In genomic region chr15:52678468-52679231, GRCh38 we compare ENCODE assay signal across 8 cellular contexts. TPM values are rescaled to one million over a fixed set of nuclear protein-coding genes. Genes with fewer than 3 reads are reported as not detected.
DNase-seq lines count a peak whose midpoint lies in the region; ATAC-seq, FAIRE-seq and TF ChIP-seq lines count a peak whose summit lies in the region.

No MANE protein-coding gene starts in this region.

- H2BK12ac ChIP-seq in H1 (ENCODE audit: low read depth, low read length): no peak overlapping the region

- H3K14ac ChIP-seq in H1 (ENCODE audit: insufficient read length): no peak overlapping the region

- H3K79me1 ChIP-seq in H1 (ENCODE audit: low read depth, low read length): no peaks in the 10 kb centered on the region

- H4K5ac ChIP-seq in H1 (ENCODE audit: insufficient read length, low read depth, low read length): peak overlapping the region; percentile 71

- H2BK15ac ChIP-seq in H1 (ENCODE audit: low read length): no peak overlapping the region

- no peak for TF ChIP-seq EP300 in H1 (IDR thresholded peaks at IDR 0.05; ENCODE audit: borderline replicate concordance in 1 of 2, low read depth in 2 of 2, low read length in 2 of 2)

- no peaks in the 10 kb centered on the region; the same call in 1 of the 2 replicates for H3K23me2 ChIP-seq in H1 (ENCODE audit: low read depth, low read length)

- no peak overlapping the region for H3K23ac ChIP-seq in H1 (ENCODE audit: insufficient read length)

- peak overlapping the region; percentile 7; the same call in 1 of the 2 replicates for H3K18ac ChIP-seq in H1 (ENCODE audit: extremely low read depth, low read length)

- CTCF ChIA-PET in H1 (lab: Charles Lee; ENCODE audit: partially characterized antibody): interaction anchor here (0.8 to 1.0 kb wide), 3 partner anchors 16 to 944 kb away, joined by 3 read pairs; no protein-coding TSS in a partner anchor

- no peaks in the 10 kb centered on the region for H3K27me3 ChIP-seq in H1 (replicated peaks in 1 of 4; ENCODE audit: control insufficient read depth in 3 of 4, extremely low read depth in 1 of 4, insufficient read depth in 3 of 4, low read length in 3 of 4)

- DNase-seq in NCI-H345 (lab: John Stamatoyannopoulos, UW) (peak; percentile 25), NCI-H345 treated with DMSO at 0.1 percent for 48 hours (lab: John Stamatoyannopoulos, UW; ENCODE audit: unreplicated experiment) (no peak), NCI-H526 (lab: John Stamatoyannopoulos, UW) (peak; percentile 72 to 91), H1 (ENCODE audit: low read depth in 1 of 2, low spot score in 2 of 2) (peak; percentile 7 to 83)
- DNase-seq in activated CD8-positive, alpha-beta memory T cell treated with anti-CD3 and anti-CD28 coated beads for 48 hours (ENCODE audit: low read depth in 2 of 3, low spot score in 2 of 3): peak; percentile 15 to 32 (median 26)
- peak; percentile 38 to 48 for DNase-seq in stimulated activated CD8-positive, alpha-beta memory T cell treated with anti-CD3 and anti-CD28 coated beads, Interleukin-2, amount 100 ng/mL, for 48 hours (ENCODE audit: low read depth in 2 of 2)

- H4K8ac ChIP-seq in H1 (ENCODE audit: extremely low read depth, insufficient read depth, low read length): peak overlapping the region; percentile 81

- H2BK5ac ChIP-seq in H1 (ENCODE audit: low read depth, low read length): peak overlapping the region; percentile 54; the same call in 1 of the 2 replicates

- H4K20me1 ChIP-seq in H1 (replicated peaks in 1 of 2; ENCODE audit: control insufficient read depth in 1 of 2, insufficient read depth in 2 of 2, low read length in 2 of 2): no peaks in the 10 kb centered on the region

- H2AFZ ChIP-seq in H1 (ENCODE audit: low read length): peak overlapping the region; percentile 93

- peak overlapping the region; percentile 62 to 74 for H3K4me2 ChIP-seq in H1 (ENCODE audit: insufficient read depth in 1 of 2, low read depth in 2 of 2, low read length in 2 of 2)

- no peaks in the 10 kb centered on the region for H3K79me2 ChIP-seq in H1 (ENCODE audit: control insufficient read depth in 1 of 2, insufficient read depth in 2 of 2, low read length in 2 of 2)

- H4K91ac ChIP-seq in H1 (replicated peaks; ENCODE audit: insufficient read length, low read length): no peak overlapping the region

- H2BK120ac ChIP-seq in H1 (replicated peaks; ENCODE audit: low read depth, low read length): no peak overlapping the region

- peak overlapping the region; percentile 34; the same call in 1 of the 2 replicates for H3K27ac ChIP-seq in H1 (ENCODE audit: low read depth, low read length)
- peak overlapping the region; percentile 88 for H3K27ac ChIP-seq in mesodermal cell (ENCODE audit: low read depth, low read length, severe bottlenecking)

- no peak overlapping the region for H2AK5ac ChIP-seq in H1 (ENCODE audit: low read depth, low read length)

- no peak for FAIRE-seq in H1 (lab: Jason Lieb, UNC)

- 1% methylated on average over 37 of the region's 70 CpGs; no CpG with 5 or more reads in 1 of the 2 experiments for WGBS in H1 (ENCODE audit: extremely low coverage in 1 of 2, insufficient coverage in 1 of 2, insufficient read length in 1 of 2, insufficient replicate concordance in 2 of 2, low coverage in 1 of 2, low lambda C conversion rate in 2 of 2, missing lambda C conversion rate in 1 of 2), 2 experiments
- WGBS in mesodermal cell (ENCODE audit: insufficient coverage in 2 of 2), 2 experiments: 0 to 1% methylated on average over 67 to 69 of the region's 70 CpGs

- no peak overlapping the region for H3K4ac ChIP-seq in H1 (replicated peaks; ENCODE audit: insufficient read length, low read depth, low read length)

- TF ChIP-seq POLR2A in H1 (IDR thresholded peaks at IDR 0.05; ENCODE audit: control extremely low read depth in 1 of 2, low read depth in 2 of 2, low read length in 2 of 2): no peak

- H3K4me1 ChIP-seq in H1 (replicated peaks in 1 of 4; ENCODE audit: control insufficient read depth in 3 of 4, insufficient read depth in 4 of 4, low read length in 3 of 4): peaks cover 0 to 6% (median 2%) of the 10 kb centered on the region in 4 experiments; a peak in 4 of 7 replicates
- no peaks in the 10 kb centered on the region for H3K4me1 ChIP-seq in mesodermal cell (ENCODE audit: control insufficient read depth, insufficient read depth, low read length, poor library complexity, severe bottlenecking)

- ATAC-seq in HG02938 (IDR thresholded peaks at IDR 0.05; ENCODE audit: unreplicated experiment): peak; percentile 12

- peak overlapping the region; percentile 33 for H3K56ac ChIP-seq in H1 (replicated peaks; ENCODE audit: insufficient read length, low read depth, low read length)

- POLR2A ChIA-PET in H1 (lab: Charles Lee; ENCODE audit: partially characterized antibody): interaction anchor here (1.1 kb wide), 1 partner anchor 46 kb away, joined by 3 read pairs; no protein-coding TSS in a partner anchor

- H3K36me3 ChIP-seq in H1 (ENCODE audit: control insufficient read depth in 2 of 4, insufficient read depth in 4 of 4, low read length in 3 of 4) (no peaks in the 10 kb centered on the region), mesodermal cell (ENCODE audit: control insufficient read depth, insufficient read depth, low read length) (no peaks in the 10 kb centered on the region)

- no peak for TF ChIP-seq CTCF in H1 (IDR thresholded peaks at IDR 0.05; ENCODE audit: control extremely low read depth in 1 of 3, insufficient read depth in 1 of 3, low read depth in 1 of 3, low read length in 3 of 3)

- no peak for TF ChIP-seq RAD21 in H1 (IDR thresholded peaks at IDR 0.05 in 1 of 2, conservative IDR thresholded peaks at IDR 0.05 in 1 of 2; ENCODE audit: low read depth in 2 of 2, low read length in 2 of 2)

- no peak overlapping the region for H2BK20ac ChIP-seq in H1 (ENCODE audit: low read length)

- H3K9me3 ChIP-seq in H1 (ENCODE audit: insufficient read depth in 2 of 2, low read depth in 1 of 2, low read length in 1 of 2) (no peaks in the 10 kb centered on the region), mesodermal cell (ENCODE audit: control insufficient read depth, low read length) (no peaks in the 10 kb centered on the region)

- H3K4me3 ChIP-seq in H1 (ENCODE audit: extremely low read depth in 1 of 4, insufficient read depth in 2 of 4, low read depth in 3 of 4, low read length in 4 of 4) (peak overlapping the region; percentile 61 to 82 (median 74)), mesodermal cell (ENCODE audit: extremely low read depth, insufficient read depth, low read length, poor library complexity, severe bottlenecking) (peak overlapping the region; percentile 70)

- H3K9ac ChIP-seq in H1 (replicated peaks in 1 of 4; ENCODE audit: extremely low read depth in 1 of 4, low read depth in 3 of 4, low read length in 3 of 4): peak overlapping the region; percentile 39 to 90 (median 46); a peak in 6 of 7 replicates

TF ChIP-seq in H1, 55 proteins besides CTCF, POLR2A, EP300 and RAD21 (continues in another document):
- TF ChIP-seq CREB1 (IDR thresholded peaks at IDR 0.05) (no peak), CHD2 (IDR thresholded peaks at IDR 0.05; ENCODE audit: low read length) (no peak), MAFK (IDR thresholded peaks at IDR 0.05; ENCODE audit: low read depth, low read length) (no peak), TBP (IDR thresholded peaks at IDR 0.05; ENCODE audit: low read depth, low read length) (peak; percentile 42; the same call in 1 of the 2 replicates), TEAD4 (IDR thresholded peaks at IDR 0.05; ENCODE audit: low read depth, low read length) (no peak), RXRA (IDR thresholded peaks at IDR 0.05; ENCODE audit: insufficient read depth, low read depth, low read length) (no peak), HDAC2 (IDR thresholded peaks at IDR 0.05; ENCODE audit: borderline replicate concordance in 1 of 2, low read depth in 2 of 2, low read length in 2 of 2) (no peak; a peak in 1 of 4 replicates), BRCA1 (IDR thresholded peaks at IDR 0.05; ENCODE audit: low read depth, low read length) (no peak), PHF8 (conservative IDR thresholded peaks at IDR 0.05; ENCODE audit: low read depth, low read length) (peak; percentile 52), SP4 (IDR thresholded peaks at IDR 0.05; ENCODE audit: low read length) (no peak), SRF (IDR thresholded peaks at IDR 0.05; ENCODE audit: low read depth, low read length) (no peak), KDM5A (IDR thresholded peaks at IDR 0.05; ENCODE audit: low read length) (no peak), FOSL1 (IDR thresholded peaks at IDR 0.05; ENCODE audit: insufficient read depth, low read depth, low read length) (no peak), CBX8 (IDR thresholded peaks at IDR 0.05; ENCODE audit: borderline replicate concordance, low read depth, low read length) (no peak), RFX5 (IDR thresholded peaks at IDR 0.05; ENCODE audit: borderline replicate concordance, low read depth, low read length) (no peak), TCF12 (IDR thresholded peaks at IDR 0.05; ENCODE audit: low read depth, low read length) (no peak), CBX5 (IDR thresholded peaks at IDR 0.05; ENCODE audit: low read depth, low read length) (no peak), BCL11A (IDR thresholded peaks at IDR 0.05; ENCODE audit: low read depth in 2 of 2, low read length in 2 of 2) (no peak), SIRT6 (IDR thresholded peaks at IDR 0.05; ENCODE audit: low read length) (no peak), MAX (IDR thresholded peaks at IDR 0.05) (no peak), YY1 (IDR thresholded peaks at IDR 0.05; ENCODE audit: low read depth, low read length) (no peak), HDAC6 (IDR thresholded peaks at IDR 0.05; ENCODE audit: low read depth, low read length) (no peak), NRF1 (IDR thresholded peaks at IDR 0.05; ENCODE audit: low read depth, low read length) (no peak), RNF2 (IDR thresholded peaks at IDR 0.05; ENCODE audit: borderline replicate concordance, low read depth, low read length, missing control alignments, poor library complexity, severe bottlenecking) (no peak)

RNA-seq across cellular contexts. Expression of gene ATOSA, which starts 0.5 kb away (rescaled TPM):
- total RNA-seq in H1 (2021; fragmentation: NEBNext Ultra II Directional; extraction: Animal tissue kit (Norgen Biotek cat#: 25700)): 7.9 and 8.6 TPM in 2 replicates
- polyA plus RNA-seq in H1 (2011; rRNA removed): 3.6 and 4.6 TPM in 2 replicates
- polyA plus RNA-seq in H1 (2011; cell fraction: cytosol; rRNA removed): 6.4 TPM
- 4.5 TPM for polyA plus RNA-seq in H1 (2011; cell fraction: nucleus; rRNA removed)
- 3.5 to 6.9 TPM (median 5.7 TPM) in 4 replicates for polyA plus RNA-seq in H1 (2012, experiment 1 of 2)
- polyA plus RNA-seq in H1 (2012, experiment 2 of 2): 0.50 TPM
- 5.8 TPM for polyA plus RNA-seq in H1 (2013, experiment 1 of 2)
- polyA plus RNA-seq in H1 (2013, experiment 2 of 2): 5.2 TPM
- polyA minus RNA-seq in H1 (2011; rRNA and poly(A)+ RNA removed): 10.1 and 13.5 TPM in 2 replicates
- 11.7 TPM for polyA minus RNA-seq in H1 (2011; cell fraction: cytosol; rRNA and poly(A)+ RNA removed)
- polyA minus RNA-seq in H1 (2011; cell fraction: nucleus; rRNA and poly(A)+ RNA removed): 16.0 TPM
- 16.5 TPM for polyA plus RNA-seq in mesodermal cell (2013, experiment 1 of 2)
- 18.8 TPM for polyA plus RNA-seq in mesodermal cell (2013, experiment 2 of 2)
